Comparison of ENCODE assay signal across 16 cellular contexts in genomic region chr17:80089762-80090161, GRCh38. TPM values are rescaled to one million over a fixed set of nuclear protein-coding genes. Genes with fewer than 3 reads are reported as not detected.
A peak's percentile ranks its signal among the peaks of the same experiment; 100 is the strongest.
DNase-seq lines count a peak whose midpoint lies in the region; ATAC-seq and TF ChIP-seq lines count a peak whose summit lies in the region.
"Had no signal": no experiment of that assay in that cellular context is flagged by ENCODE, and none has a peak within 500 bp of the region (broad histone marks: within the 10 kb centered on the region; RNA-seq: fewer than 3 reads in every experiment).

No MANE protein-coding gene starts in this region.

- H3K4me1 ChIP-seq in left ventricle myocardium inferior, result no peaks in the 10 kb centered on the region
- peaks cover 0 to 7% (median 0%) of the 10 kb centered on the region in 12 donors for H3K4me1 ChIP-seq in heart left ventricle
- H3K4me1 ChIP-seq in osteoblast (ENCODE audit: insufficient read depth, low read length), result no peaks in the 10 kb centered on the region
- H3K4me1 ChIP-seq: A549, Caco-2 had no signal

- no peak overlapping the region for H2AFZ ChIP-seq in osteoblast (ENCODE audit: low read length)

- H3K4me3 ChIP-seq in left ventricle myocardium inferior (no peak overlapping the region), heart left ventricle (no peak overlapping the region), osteoblast (ENCODE audit: insufficient read depth, low read length) (no peak overlapping the region)
- H3K4me3 ChIP-seq: A549; BLaER1 treated with 17β-estradiol and CSF1 and Interleukin-3, amounts not matched to agents 10 nM and 100 nM had no signal

- no peaks in the 10 kb centered on the region for H3K27me3 ChIP-seq in left ventricle myocardium inferior (ENCODE audit: low read depth)
- H3K27me3 ChIP-seq in heart left ventricle, result no peaks in the 10 kb centered on the region
- H3K27me3 ChIP-seq in osteoblast (ENCODE audit: insufficient read depth, low read length), result peaks cover 2% of the 10 kb centered on the region

- TF ChIP-seq POLR2A in heart left ventricle (IDR thresholded peaks at IDR 0.05), result no peak

- WGBS in heart left ventricle, 4 donors, result 93 to 97% (median 94%) methylated on average over 16 of the region's 16 CpGs

- H3K36me3 ChIP-seq in left ventricle myocardium inferior, result no peaks in the 10 kb centered on the region
- no peaks in the 10 kb centered on the region for H3K36me3 ChIP-seq in heart left ventricle
- H3K36me3 ChIP-seq in osteoblast (ENCODE audit: insufficient read depth, low read length), result no peaks in the 10 kb centered on the region
- H3K36me3 ChIP-seq: BLaER1 treated with 17β-estradiol and CSF1 and Interleukin-3, amounts not matched to agents 10 nM and 100 nM had no signal

- H3K4me2 ChIP-seq in osteoblast (ENCODE audit: insufficient read depth, low read length), result no peak overlapping the region
- H3K4me2 ChIP-seq: A549 had no signal

- no peaks in the 10 kb centered on the region for H4K20me1 ChIP-seq in osteoblast (ENCODE audit: insufficient read depth, low read length)

- no peak overlapping the region for H3K27ac ChIP-seq in left ventricle myocardium inferior (replicated peaks)
- no peak overlapping the region for H3K27ac ChIP-seq in heart left ventricle
- H3K27ac ChIP-seq in osteoblast (ENCODE audit: low read depth, low read length), result no peak overlapping the region
- H3K27ac ChIP-seq: 22Rv1; A549; BLaER1 treated with 17β-estradiol and CSF1 and Interleukin-3, amounts not matched to agents 10 nM and 100 nM; C4-2B had no signal

- no peak for ATAC-seq in Right ventricle myocardium inferior
- ATAC-seq in left cardiac atrium, result no peak
- ATAC-seq in heart left ventricle, result no peak
- no peak for ATAC-seq in HG03280 (IDR thresholded peaks at IDR 0.05; ENCODE audit: unreplicated experiment)
- ATAC-seq: A549; CD8-positive, alpha-beta T cell had no signal

- H3K9me3 ChIP-seq in left ventricle myocardium inferior (replicated peaks) (no peaks in the 10 kb centered on the region), heart left ventricle (no peaks in the 10 kb centered on the region), osteoblast (ENCODE audit: low read depth, low read length) (no peaks in the 10 kb centered on the region)
- H3K9me3 ChIP-seq: A549; BLaER1 treated with 17β-estradiol and CSF1 and Interleukin-3, amounts not matched to agents 10 nM and 100 nM; Caco-2 had no signal

- intact Hi-C loops in Right ventricle myocardium inferior (cut with DNase I), result no loop called here
- intact Hi-C loops in left ventricle myocardium inferior (cut with micrococcal nuclease), result no loop called here
- intact Hi-C loops in left cardiac atrium (cut with DNase I), result loop anchor here in 1 of 2 donors (10.0 kb wide), 1 partner anchor 85 kb away; no protein-coding TSS in a partner anchor
- intact Hi-C loops in heart left ventricle (cut with DNase I), result loop anchor here in 5 of 10 donors (5.0 to 10.0 kb wide), 3 partner anchors 55 to 85 kb away; partner anchors contain the start of genes CCDC40 (in 1 of the 5) and TBC1D16 (in 1 of the 5)

- H3K79me2 ChIP-seq in osteoblast (ENCODE audit: insufficient read depth, low read length), result no peaks in the 10 kb centered on the region

- no peak for TF ChIP-seq CTCF in left ventricle myocardium inferior (IDR thresholded peaks at IDR 0.05; ENCODE audit: borderline replicate concordance)
- TF ChIP-seq CTCF in heart left ventricle (IDR thresholded peaks at IDR 0.05), result no peak
- TF ChIP-seq CTCF in osteoblast (IDR thresholded peaks at IDR 0.05; ENCODE audit: extremely low read depth, low read depth, low read length), result no peak

- peak; percentile 59 for DNase-seq in Right ventricle myocardium inferior (ENCODE audit: missing footprints)
- no peak for DNase-seq in left ventricle myocardium inferior
- DNase-seq in left cardiac atrium, result peak; percentile 20
- no peak for DNase-seq in heart left ventricle
- peak; percentile 23 for DNase-seq in osteoblast (ENCODE audit: insufficient read length, low spot score, missing footprints)
- DNase-seq: AML-193; Caco-2; Calu3; CD4-positive, alpha-beta T cell; CD8-positive, alpha-beta T cell; GF-D8 had no signal

RNA-seq across cellular contexts. Expression of gene GAA, which starts 11.6 kb away (rescaled TPM):
- total RNA-seq in Right ventricle myocardium inferior (46.0 TPM), left ventricle myocardium inferior (44.4 TPM), left cardiac atrium (10 to 100 TPM; 43.8 to 48.7 TPM), heart left ventricle (100 to 1,000 TPM in 1 of 9 donors, 10 to 100 TPM in 8; 27.5 to 109 (median 48.0) TPM), osteoblast (76.7 and 91.3 TPM in 2 replicates)
- 10 to 100 TPM; 31.2 to 33.0 TPM for polyA plus RNA-seq in heart left ventricle

RNA-seq across cellular contexts. Expression of gene CCDC40, which starts 53.3 kb away (rescaled TPM):
- total RNA-seq in Right ventricle myocardium inferior (5.4 TPM), left ventricle myocardium inferior (7.7 TPM), left cardiac atrium (1 to 10 TPM; 5.9 to 9.8 TPM), heart left ventricle (1 to 10 TPM; 2.4 to 9.0 (median 5.9) TPM), osteoblast (8.3 and 11.8 TPM in 2 replicates)
- 1 to 10 TPM; 2.7 to 6.1 TPM for polyA plus RNA-seq in heart left ventricle

RNA-seq across cellular contexts. Expression of gene TBC1D16, which starts 54.1 kb away (rescaled TPM):
- 16.3 TPM for total RNA-seq in Right ventricle myocardium inferior
- 15.9 TPM for total RNA-seq in left ventricle myocardium inferior
- total RNA-seq in left cardiac atrium, result 10 to 100 TPM; 29.9 to 30.9 TPM
- 10 to 100 TPM; 12.3 to 22.1 (median 17.5) TPM for total RNA-seq in heart left ventricle
- 10 to 100 TPM in 1 of 2 donors, 1 to 10 TPM in 1; 5.3 to 14.1 TPM for polyA plus RNA-seq in heart left ventricle
- 63.1 and 68.8 TPM in 2 replicates for total RNA-seq in osteoblast

RNA-seq across cellular contexts. Expression of gene EIF4A3, which starts 57.2 kb away (rescaled TPM):
- 31.3 TPM for total RNA-seq in Right ventricle myocardium inferior
- 30.0 TPM for total RNA-seq in left ventricle myocardium inferior
- total RNA-seq in left cardiac atrium, result 10 to 100 TPM; 36.6 to 46.9 TPM
- 10 to 100 TPM; 20.4 to 45.1 (median 31.6) TPM for total RNA-seq in heart left ventricle
- polyA plus RNA-seq in heart left ventricle, result 10 to 100 TPM; 17.8 to 57.5 TPM
- 44.5 and 46.3 TPM in 2 replicates for total RNA-seq in osteoblast

Comparison
In these comparisons a context has a peak if more than half of its experiments do, and no peak if none do; other contexts are left out.
1. DNase-seq: peak in Right ventricle myocardium inferior (single experiment), left cardiac atrium (single experiment) and osteoblast (single experiment); none in left ventricle myocardium inferior (single experiment) and heart left ventricle (0 of 5).